In the genomic region with DNA sequence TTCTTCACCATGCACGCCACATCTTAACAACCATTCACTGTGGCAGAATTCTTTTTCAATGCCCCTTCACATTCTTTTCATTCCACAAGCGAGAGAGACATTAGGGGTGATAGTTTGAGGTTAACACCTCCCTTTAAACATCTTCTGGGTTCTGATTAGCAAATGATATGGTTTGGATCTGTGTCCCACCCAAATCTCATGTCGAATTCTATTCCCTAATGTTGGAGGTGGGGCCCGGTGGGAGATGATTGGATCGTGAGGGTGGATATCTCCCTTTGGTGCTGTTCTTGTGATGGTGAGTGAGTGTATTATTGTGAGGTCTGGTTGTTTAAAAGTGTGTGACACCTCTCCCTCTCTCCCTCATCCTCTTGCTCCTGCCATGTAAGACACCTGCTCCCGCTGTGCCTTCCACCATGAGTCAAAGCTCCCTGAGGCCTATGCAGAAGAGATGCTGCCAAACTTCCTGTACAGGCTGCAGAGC, we compare ENCODE assay signal across 15 cellular contexts. TPM values are rescaled to one million over a fixed set of nuclear protein-coding genes. Genes with fewer than 3 reads are reported as not detected.
DNase-seq lines count a peak whose midpoint lies in the region; ATAC-seq and TF ChIP-seq lines count a peak whose summit lies in the region.
"Had no signal": no experiment of that assay in that cellular context is flagged by ENCODE, and none has a peak within 500 bp of the region (broad histone marks: within the 10 kb centered on the region; RNA-seq: fewer than 3 reads in every experiment).

No MANE protein-coding gene starts in this region.

- ATAC-seq in Right ventricle myocardium superior (ENCODE audit: poor library complexity) (no peak), left colon (no peak)
- ATAC-seq: natural killer cell treated with Interleukin-12 subunit alpha and Interleukin-12 subunit beta and Interleukin-15 and Interleukin-18, amount 100 ng/mL, for 72 hours; T-helper 17 cell had no signal

- H3K27me3 ChIP-seq in A673 (replicated peaks; ENCODE audit: insufficient read depth, low read depth, low read length, poor library complexity) (no peaks in the 10 kb centered on the region), Loucy (ENCODE audit: insufficient read depth, low read length, poor library complexity, severe bottlenecking) (no peaks in the 10 kb centered on the region)
- H3K27me3 ChIP-seq: colonic mucosa had no signal

- peak overlapping the region; percentile 66 for H3K27ac Mint-ChIP-seq in mesothelial cell of epicardium
- H3K27ac Mint-ChIP-seq: natural killer cell treated with Interleukin-12 subunit alpha and Interleukin-12 subunit beta and Interleukin-15 and Interleukin-18, amount 100 ng/mL, for 72 hours; T-helper 17 cell had no signal

- DNase-seq in A673 (ENCODE audit: low spot score) (peak; percentile 48), cardiac fibroblast (ENCODE audit: low read depth in 2 of 2) (peak; percentile 17 to 44), mesothelial cell of epicardium (ENCODE audit: low spot score in 2 of 2, unreplicated experiment in 2 of 2) (no peak), midbrain (lab: John Stamatoyannopoulos, UW) (no peak), Right ventricle myocardium superior (no peak), left colon (no peak)
- no peak for DNase-seq in activated CD4-positive, alpha-beta T cell treated with anti-CD3 and anti-CD28 coated beads, Interleukin-2, amount 50 U/mL, for 48 hours
- DNase-seq: activated CD4-positive, alpha-beta T cell treated with anti-CD3 and anti-CD28 coated beads, Interleukin-2, amount 50 U/mL, for 1 hour; activated gamma-delta T cell treated with Interleukin-2 at 50 U/mL for 16 hours; colonic mucosa; DMS 273 treated with DMSO at 0.1 percent for 48 hours; NCI-H2107; T-helper 17 cell had no signal

- no peak overlapping the region for H3K4me3 Mint-ChIP-seq in mesothelial cell of epicardium
- H3K4me3 Mint-ChIP-seq: natural killer cell treated with Interleukin-12 subunit alpha and Interleukin-12 subunit beta and Interleukin-15 and Interleukin-18, amount 100 ng/mL, for 72 hours; T-helper 17 cell had no signal

- peak overlapping the region; percentile 9 for H3K4me2 ChIP-seq in Loucy (ENCODE audit: low read depth, low read length, poor library complexity, severe bottlenecking)

- H3K9me3 Mint-ChIP-seq in mesothelial cell of epicardium: peaks cover 2% of the 10 kb centered on the region
- H3K9me3 Mint-ChIP-seq: natural killer cell treated with Interleukin-12 subunit alpha and Interleukin-12 subunit beta and Interleukin-15 and Interleukin-18, amount 100 ng/mL, for 72 hours had no signal

- H3K4me1 Mint-ChIP-seq in mesothelial cell of epicardium: peaks cover 37% of the 10 kb centered on the region

- TF ChIP-seq CTCF in A673 (conservative IDR thresholded peaks at IDR 0.05; ENCODE audit: low read depth, low read length) (no peak), Loucy (conservative IDR thresholded peaks at IDR 0.05; ENCODE audit: low read length) (no peak), cardiac fibroblast (IDR thresholded peaks at IDR 0.05; ENCODE audit: low read depth, low read length) (no peak), mesothelial cell of epicardium (IDR thresholded peaks at IDR 0.05; ENCODE audit: unreplicated experiment) (no peak)

- BruUV-seq in A673 (replicated peaks; lab: Mats Ljungman, UMichigan): no TSS peak

- no peaks in the 10 kb centered on the region for H3F3A ChIP-seq in Loucy (ENCODE audit: low read depth)

- H4K20me1 ChIP-seq in Loucy (ENCODE audit: insufficient read depth, low read length, poor library complexity, severe bottlenecking): no peaks in the 10 kb centered on the region

- CTCF ChIA-PET in A673 (lab: Charles Lee): no interaction called here

- H3K4me1 ChIP-seq in A673 (ENCODE audit: insufficient read depth, low read length, poor library complexity, severe bottlenecking) (peaks cover 27% of the 10 kb centered on the region), Loucy (ENCODE audit: insufficient read depth, low read length, poor library complexity, severe bottlenecking) (peaks cover 35% of the 10 kb centered on the region)
- H3K4me1 ChIP-seq: colonic mucosa had no signal

- no peaks in the 10 kb centered on the region for H3K9me2 ChIP-seq in Loucy (replicated peaks; ENCODE audit: low read depth, low read length)

- H3K9me3 ChIP-seq in A673 (ENCODE audit: low read depth, low read length, poor library complexity, severe bottlenecking) (no peaks in the 10 kb centered on the region), Loucy (ENCODE audit: insufficient read depth, low read depth, low read length) (no peaks in the 10 kb centered on the region)
- H3K9me3 ChIP-seq: colonic mucosa had no signal

- H3K27me3 Mint-ChIP-seq in mesothelial cell of epicardium (ENCODE audit: low read depth): no peaks in the 10 kb centered on the region

- intact Hi-C loops in A673 (cut with micrococcal nuclease; ENCODE audit: unreplicated experiment): no loop called here
- intact Hi-C loops in Right ventricle myocardium superior (cut with DNase I): no loop called here
- intact Hi-C loops in left colon (cut with DNase I, micrococcal nuclease): no loop called here

- no peak overlapping the region for H3K4me3 ChIP-seq in A673 (ENCODE audit: low read depth, low read length, poor library complexity, severe bottlenecking)
- no peak overlapping the region for H3K4me3 ChIP-seq in Loucy (ENCODE audit: low read length, poor library complexity, severe bottlenecking)
- no peak overlapping the region for H3K4me3 ChIP-seq in cardiac fibroblast (replicated peaks in 1 of 2; ENCODE audit: low read depth in 2 of 2, low read length in 2 of 2)
- H3K4me3 ChIP-seq: colonic mucosa had no signal

- 0 out of 2 replicates have a peak overlapping the region, but pooled peaks have one; percentile 23 for H2AFZ ChIP-seq in Loucy (ENCODE audit: low read length)

- H3K36me3 Mint-ChIP-seq in mesothelial cell of epicardium: no peaks in the 10 kb centered on the region
- H3K36me3 Mint-ChIP-seq: natural killer cell treated with Interleukin-12 subunit alpha and Interleukin-12 subunit beta and Interleukin-15 and Interleukin-18, amount 100 ng/mL, for 72 hours had no signal

- POLR2A ChIA-PET in A673 (lab: Charles Lee; ENCODE audit: low non-redundant PET): no interaction called here

- H3K79me2 ChIP-seq in Loucy (ENCODE audit: insufficient read depth, low read length): no peaks in the 10 kb centered on the region

- no peak overlapping the region for H3K9ac ChIP-seq in Loucy (ENCODE audit: low read depth, low read length, poor library complexity, severe bottlenecking)

- H3K36me3 ChIP-seq in A673 (ENCODE audit: insufficient read depth, low read length, poor library complexity, severe bottlenecking) (no peaks in the 10 kb centered on the region), Loucy (ENCODE audit: insufficient read depth, low read length) (no peaks in the 10 kb centered on the region)
- H3K36me3 ChIP-seq: colonic mucosa had no signal

- H3K27ac ChIP-seq in A673 (ENCODE audit: low read depth, low read length, poor library complexity, severe bottlenecking): no peak overlapping the region

RNA-seq across cellular contexts. Expression of gene RAI14, which starts 46.1 kb away (rescaled TPM):
- 23.6 and 40.0 TPM in 2 replicates for total RNA-seq in A673 (2021)
- total RNA-seq in mesothelial cell of epicardium: 117 to 134 TPM (median 120 TPM) in 3 replicates
- 10.5 TPM for total RNA-seq in Right ventricle myocardium superior
- 10 to 100 TPM; 11.3 to 32.2 TPM for total RNA-seq in left colon

Comparison
In these comparisons a context has a peak if more than half of its experiments do, and no peak if none do; other contexts are left out.
1. DNase-seq: peak in A673 (single experiment) and cardiac fibroblast (2 of 2); none in mesothelial cell of epicardium (0 of 2), activated CD4-positive, alpha-beta T cell treated with anti-CD3 and anti-CD28 coated beads, Interleukin-2, amount 50 U/mL, for 48 hours (0 of 2), midbrain (single experiment), Right ventricle myocardium superior (single experiment) and left colon (0 of 2).